8 cellular contexts compared by ENCODE assay signal in the genomic region with DNA sequence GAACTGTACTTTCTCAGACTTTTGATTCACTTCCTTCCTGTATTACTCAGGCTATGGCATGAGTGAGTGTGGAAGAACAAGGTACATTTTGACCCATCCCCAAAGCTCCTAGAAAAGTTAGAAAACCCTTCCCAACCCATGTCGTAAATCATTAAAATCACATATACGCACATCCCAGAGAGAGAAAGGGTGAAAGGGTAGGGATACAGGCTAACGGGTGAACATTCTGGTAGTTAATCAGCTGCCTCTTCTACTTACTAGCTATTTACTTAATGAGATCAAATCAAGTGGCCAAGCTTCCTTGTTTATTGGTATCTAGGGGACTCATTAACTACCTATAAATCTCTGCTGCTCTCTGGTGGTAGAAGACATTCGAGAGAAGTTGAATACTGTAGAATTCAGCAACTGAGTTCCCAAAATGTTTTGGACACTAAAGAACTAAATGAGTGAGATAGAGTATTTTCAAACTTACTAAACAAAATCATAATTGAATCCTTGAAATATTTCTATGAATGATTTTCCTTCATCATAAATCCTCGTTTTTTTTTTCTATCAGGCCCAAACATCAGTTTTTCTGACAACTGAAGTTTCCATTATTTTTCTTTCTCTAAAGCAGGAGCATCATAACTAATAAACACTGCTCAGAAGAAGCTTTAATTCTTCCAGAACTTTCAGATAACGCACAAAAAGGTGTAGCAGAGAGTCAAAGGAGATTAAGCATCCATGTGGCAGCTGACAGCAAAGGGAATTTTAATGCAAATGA.
DNase-seq lines count a peak whose midpoint lies in the region; ATAC-seq and TF ChIP-seq lines count a peak whose summit lies in the region.

No MANE protein-coding gene starts in this region.

- H3K79me2 ChIP-seq in GM23248 (ENCODE audit: insufficient read depth) = no peaks in the 10 kb centered on the region
- no peaks in the 10 kb centered on the region for H3K79me2 ChIP-seq in OCI-LY7 (ENCODE audit: insufficient read depth, low read depth, low read length)
- H3K79me2 ChIP-seq in osteoblast (ENCODE audit: insufficient read depth, low read length) = no peaks in the 10 kb centered on the region

- CTCF ChIA-PET in A673 (lab: Charles Lee) (interaction anchor here (0.5 to 1.8 kb wide), 11 partner anchors 10 to 778 kb away, joined by 3 to 20 read pairs (median 4); no protein-coding TSS in a partner anchor), OCI-LY7 (lab: Charles Lee; ENCODE audit: unreplicated experiment) (no interaction called here)

- H3K9me3 ChIP-seq in A673 (ENCODE audit: low read depth, low read length, poor library complexity, severe bottlenecking) (no peaks in the 10 kb centered on the region), GM23248 (ENCODE audit: low read depth) (no peaks in the 10 kb centered on the region), OCI-LY7 (ENCODE audit: low read length) (no peaks in the 10 kb centered on the region), osteoblast (ENCODE audit: low read depth, low read length) (no peaks in the 10 kb centered on the region)

- DNase-seq in A673 (ENCODE audit: low spot score) (peak; percentile 82), GM23248 (peak; percentile 80), OCI-LY7 (ENCODE audit: low spot score) (peak; percentile 19), epithelial cell of prostate (ENCODE audit: low read depth, low spot score) (peak; percentile 31), osteoblast (ENCODE audit: insufficient read length, low spot score, missing footprints) (no peak), NCI-H1436 (lab: John Stamatoyannopoulos, UW) (no peak), islet precursor cell (no peak)

- H3K36me3 ChIP-seq in A673 (ENCODE audit: insufficient read depth, low read length, poor library complexity, severe bottlenecking) = no peaks in the 10 kb centered on the region
- no peaks in the 10 kb centered on the region for H3K36me3 ChIP-seq in GM23248 (ENCODE audit: low read depth)
- H3K36me3 ChIP-seq in OCI-LY7 (ENCODE audit: insufficient read depth, low read length) = no peaks in the 10 kb centered on the region
- H3K36me3 ChIP-seq in osteoblast (ENCODE audit: insufficient read depth, low read length) = no peaks in the 10 kb centered on the region

- no peak overlapping the region for H3K9ac ChIP-seq in GM23248

- peak overlapping the region; percentile 37; the same call in 1 of the 2 replicates for H2AFZ ChIP-seq in GM23248
- no peak overlapping the region for H2AFZ ChIP-seq in OCI-LY7 (ENCODE audit: low read length)
- peak overlapping the region; percentile 1 for H2AFZ ChIP-seq in osteoblast (ENCODE audit: low read length)

- TF ChIP-seq CTCF in A673 (conservative IDR thresholded peaks at IDR 0.05; ENCODE audit: low read depth, low read length) (peak; percentile 68), OCI-LY7 (conservative IDR thresholded peaks at IDR 0.05; ENCODE audit: low read length) (peak; percentile 69), osteoblast (IDR thresholded peaks at IDR 0.05; ENCODE audit: extremely low read depth, low read depth, low read length) (peak; percentile 76)

- H3K27ac ChIP-seq in A673 (ENCODE audit: low read depth, low read length, poor library complexity, severe bottlenecking) (peak overlapping the region; percentile 35), GM23248 (no peak overlapping the region), OCI-LY7 (ENCODE audit: low read depth, low read length, poor library complexity, severe bottlenecking) (no peak overlapping the region), epithelial cell of prostate (peak overlapping the region; percentile 45), osteoblast (ENCODE audit: low read depth, low read length) (peak overlapping the region; percentile 79)

- no peaks in the 10 kb centered on the region for H3K9me2 ChIP-seq in GM23248 (ENCODE audit: insufficient read depth)
- no peaks in the 10 kb centered on the region for H3K9me2 ChIP-seq in OCI-LY7 (ENCODE audit: insufficient read depth, low read length)

- H3K4me2 ChIP-seq in GM23248 (ENCODE audit: unreplicated experiment) (no peak overlapping the region), OCI-LY7 (ENCODE audit: low read length) (no peak overlapping the region), osteoblast (ENCODE audit: insufficient read depth, low read length) (no peak overlapping the region)

- no peaks in the 10 kb centered on the region for H4K20me1 ChIP-seq in GM23248 (ENCODE audit: insufficient read depth)
- H4K20me1 ChIP-seq in OCI-LY7 (ENCODE audit: insufficient read depth, low read length) = no peaks in the 10 kb centered on the region
- H4K20me1 ChIP-seq in osteoblast (ENCODE audit: insufficient read depth, low read length) = no peaks in the 10 kb centered on the region

- intact Hi-C loops in A673 (cut with micrococcal nuclease; ENCODE audit: unreplicated experiment) = loop anchor here (1.0 to 10.0 kb wide), 8 partner anchors 125 to 879 kb away; partner anchors contain the start of gene ADGRG7
- intact Hi-C loops in OCI-LY7 (cut with micrococcal nuclease; ENCODE audit: unreplicated experiment) = no loop called here

- ATAC-seq in GM19397 (IDR thresholded peaks at IDR 0.05; ENCODE audit: unreplicated experiment) = no peak

- POLR2A ChIA-PET in A673 (lab: Charles Lee; ENCODE audit: low non-redundant PET) (no interaction called here), OCI-LY7 (lab: Charles Lee) (interaction anchor here (0.6 kb wide), 1 partner anchor 37 kb away, joined by 4 read pairs; no protein-coding TSS in a partner anchor)

- 25% methylated on average over 6 of the region's 6 CpGs for WGBS in GM23248 (ENCODE audit: low coverage in 1 of 2, low lambda C conversion rate in 2 of 2, missing lambda C conversion rate in 2 of 2), 2 experiments

- H3K27me3 ChIP-seq in A673 (replicated peaks; ENCODE audit: insufficient read depth, low read depth, low read length, poor library complexity) (no peaks in the 10 kb centered on the region), GM23248 (replicated peaks; ENCODE audit: insufficient read depth) (no peaks in the 10 kb centered on the region), osteoblast (ENCODE audit: insufficient read depth, low read length) (no peaks in the 10 kb centered on the region)

- no TSS peak for BruUV-seq in A673 (replicated peaks; lab: Mats Ljungman, UMichigan)
- no TSS peak for BruUV-seq in OCI-LY7 (replicated peaks; lab: Mats Ljungman, UMichigan)

- peaks cover 31% of the 10 kb centered on the region for H3K4me1 ChIP-seq in A673 (ENCODE audit: insufficient read depth, low read length, poor library complexity, severe bottlenecking)
- peaks cover 13% of the 10 kb centered on the region; the same call in 1 of the 2 replicates for H3K4me1 ChIP-seq in GM23248 (ENCODE audit: insufficient read depth)
- no peaks in the 10 kb centered on the region for H3K4me1 ChIP-seq in OCI-LY7 (ENCODE audit: insufficient read depth, low read length, poor library complexity, severe bottlenecking)
- H3K4me1 ChIP-seq in osteoblast (ENCODE audit: insufficient read depth, low read length) = peaks cover 27% of the 10 kb centered on the region

- H3F3A ChIP-seq in GM23248 (ENCODE audit: insufficient read depth) = 0 out of 2 replicates have a peak, but pooled peaks cover 7% of the 10 kb centered on the region

- no peak overlapping the region for H3K4me3 ChIP-seq in A673 (ENCODE audit: low read depth, low read length, poor library complexity, severe bottlenecking)
- no peak overlapping the region for H3K4me3 ChIP-seq in GM23248
- H3K4me3 ChIP-seq in OCI-LY7 (ENCODE audit: low read depth, low read length, poor library complexity, severe bottlenecking) = no peak overlapping the region
- H3K4me3 ChIP-seq in osteoblast (ENCODE audit: insufficient read depth, low read length) = no peak overlapping the region

- in situ Hi-C loops in GM23248 (cut with MboI) = loop anchor here (25.0 kb wide), 1 partner anchor 434 kb away; no protein-coding TSS in a partner anchor

Comparison
In these comparisons a context has a peak if more than half of its experiments do, and no peak if none do; other contexts are left out.
1. DNase-seq: peak in A673 (single experiment), GM23248 (single experiment), OCI-LY7 (single experiment) and epithelial cell of prostate (single experiment); none in osteoblast (single experiment), NCI-H1436 (single experiment) and islet precursor cell (single experiment).
2. H3K27ac ChIP-seq: peak in A673 (single experiment), epithelial cell of prostate (single experiment) and osteoblast (single experiment); none in GM23248 (single experiment) and OCI-LY7 (single experiment).
3. Peak in every context shown above with its lines, with median percentiles within 50 percentile points of each other: CTCF ChIP-seq.